ENCODE assay signal across 10 cellular contexts in the genomic region with DNA sequence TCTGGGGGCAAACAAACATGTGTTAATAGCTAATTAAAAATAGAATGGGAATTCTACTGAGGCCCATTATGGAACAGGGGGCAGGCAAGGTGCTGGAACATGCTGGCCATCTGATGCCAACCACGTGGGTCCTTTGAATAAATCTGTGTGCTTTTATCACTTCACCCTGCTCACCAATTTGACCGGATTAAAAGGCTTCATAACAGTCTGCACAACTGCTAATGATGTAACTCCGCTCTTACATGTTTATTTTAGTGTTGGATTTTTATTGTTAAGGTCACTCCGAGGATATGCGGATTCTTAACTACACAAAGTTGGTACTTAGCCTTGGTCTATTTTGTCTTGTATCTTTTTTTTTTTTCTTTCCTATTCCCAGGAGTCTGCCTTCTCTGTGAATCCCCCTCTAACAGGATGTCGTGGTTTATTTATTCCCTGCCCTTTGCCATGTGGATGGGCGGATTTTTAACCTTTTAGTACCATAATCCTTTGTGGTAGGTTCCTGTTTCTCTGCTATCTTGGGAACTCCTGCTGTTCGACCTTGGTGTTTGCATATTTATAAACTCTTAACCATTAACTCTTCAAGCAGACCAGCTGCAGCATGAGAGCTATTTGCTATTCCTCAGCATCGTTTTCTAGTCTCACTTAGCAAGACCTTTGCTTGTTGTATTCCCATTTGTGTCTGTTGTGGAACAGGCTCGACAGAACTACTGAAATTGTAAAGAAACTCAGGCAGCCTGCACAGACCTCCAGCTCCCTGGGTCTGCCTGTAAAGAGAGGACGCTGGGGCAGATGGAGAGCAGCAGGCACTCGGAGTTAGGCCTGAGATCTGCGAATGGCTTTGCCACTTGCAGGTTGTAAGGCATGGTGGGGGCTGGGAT. TPM values are rescaled to one million over a fixed set of nuclear protein-coding genes. Genes with fewer than 3 reads are reported as not detected.
DNase-seq lines count a peak whose midpoint lies in the region; ATAC-seq, FAIRE-seq and TF ChIP-seq lines count a peak whose summit lies in the region.
"Had no signal": no experiment of that assay in that cellular context is flagged by ENCODE, and none has a peak within 500 bp of the region (broad histone marks: within the 10 kb centered on the region; RNA-seq: fewer than 3 reads in every experiment).

No MANE protein-coding gene starts in this region.

- H3K9me2 ChIP-seq in PC-3 (replicated peaks; ENCODE audit: low read length): no peaks in the 10 kb centered on the region

- intact Hi-C loops in PC-3 (cut with micrococcal nuclease): no loop called here
- intact Hi-C loops in CD14-positive monocyte (cut with micrococcal nuclease): no loop called here

- H3K36me3 ChIP-seq in PC-3 (ENCODE audit: low read depth, low read length): no peaks in the 10 kb centered on the region

- no peak for ATAC-seq in PC-3

- H3K27me3 Mint-ChIP-seq in nephron (ENCODE audit: low read depth): peaks cover 10% of the 10 kb centered on the region
- peaks cover 1 to 9% (median 2%) of the 10 kb centered on the region in 3 donors for H3K27me3 Mint-ChIP-seq in CD14-positive monocyte (ENCODE audit: low read depth in 3 of 3)

- H3K9ac ChIP-seq in PC-3 (ENCODE audit: low read length): no peak overlapping the region

- FAIRE-seq in GM19239 (lab: Jason Lieb, UNC) (peak; percentile 33), HTR-8/SVneo (lab: Jason Lieb, UNC) (peak; percentile 4)

- no peaks in the 10 kb centered on the region for H3F3A ChIP-seq in PC-3 (ENCODE audit: low read length, unreplicated experiment)

- H3K27ac ChIP-seq in PC-3 (ENCODE audit: low read length): no peak overlapping the region

- H3K4me1 Mint-ChIP-seq in nephron (peaks cover 25% of the 10 kb centered on the region), CD14-positive monocyte (peaks cover 2% of the 10 kb centered on the region)

- no peaks in the 10 kb centered on the region for H3K9me3 ChIP-seq in PC-3 (ENCODE audit: low read length)

- no peak overlapping the region for H3K4me3 ChIP-seq in PC-3 (ENCODE audit: low read length)

- POLR2A ChIA-PET in PC-3 (lab: Charles Lee; ENCODE audit: unreplicated experiment): interaction anchor here (0.6 kb wide), 1 partner anchor 146 kb away, joined by 4 read pairs; no protein-coding TSS in a partner anchor

- H3K4me2 ChIP-seq in PC-3 (ENCODE audit: low read length): no peak overlapping the region

- H3K9me3 Mint-ChIP-seq in nephron (no peaks in the 10 kb centered on the region), CD14-positive monocyte (peaks cover 0 to 4% (median 0%) of the 10 kb centered on the region in 7 donors)

- no peaks in the 10 kb centered on the region for H3K27me3 ChIP-seq in PC-3 (ENCODE audit: low read length)

- H3K36me3 Mint-ChIP-seq in nephron (ENCODE audit: low read depth): peaks cover 49% of the 10 kb centered on the region
- H3K36me3 Mint-ChIP-seq in CD14-positive monocyte: no peaks in the 10 kb centered on the region

- no TSS peak for BruUV-seq in PC-3 (replicated peaks; lab: Mats Ljungman, UMichigan)

- DNase-seq in GM19239 (ENCODE audit: insufficient read length, low spot score) (no peak), HTR-8/SVneo (ENCODE audit: insufficient read length, low spot score) (no peak), cerebellar cortex (ENCODE audit: low spot score) (peak; percentile 68), PC-3 (no peak), NCI-H446 (lab: John Stamatoyannopoulos, UW) (no peak), CD14-positive monocyte (ENCODE audit: low spot score) (no peak), EL (no peak)
- DNase-seq: activated CD4-positive, alpha-beta T cell treated with anti-CD3 and anti-CD28 coated beads for 48 hours; NCI-H2081 treated with DMSO at 0.1 percent for 48 hours had no signal

- no peaks in the 10 kb centered on the region for H3K79me2 ChIP-seq in PC-3 (ENCODE audit: low read length)

- no peak overlapping the region for H2AFZ ChIP-seq in PC-3 (ENCODE audit: low read length)

- CTCF ChIA-PET in PC-3 (lab: Charles Lee): no interaction called here

- TF ChIP-seq CTCF in nephron (IDR thresholded peaks at IDR 0.05; ENCODE audit: unreplicated experiment in 3 of 3): no peak
- TF ChIP-seq CTCF in PC-3 (conservative IDR thresholded peaks at IDR 0.05; ENCODE audit: low read depth, low read length): no peak
- TF ChIP-seq CTCF in CD14-positive monocyte (IDR thresholded peaks at IDR 0.05): no peak

- peak overlapping the region; percentile 27 to 92 (median 66) for H3K27ac Mint-ChIP-seq in nephron
- H3K27ac Mint-ChIP-seq in CD14-positive monocyte: peak overlapping the region in 1 of 7 donors; percentile 46

- H3K4me1 ChIP-seq in PC-3 (ENCODE audit: insufficient read depth, low read length): peaks cover 20% of the 10 kb centered on the region

- H3K4me3 Mint-ChIP-seq in nephron: peak overlapping the region in 1 of 3 experiments; percentile 16
- H3K4me3 Mint-ChIP-seq in CD14-positive monocyte: no peak overlapping the region

- no peaks in the 10 kb centered on the region for H4K20me1 ChIP-seq in PC-3 (ENCODE audit: low read length)

RNA-seq across cellular contexts. Expression of a gene that starts 38.0 kb away (rescaled TPM):
- 18.9 and 20.2 TPM in 2 replicates for total RNA-seq in PC-3 (2014; rRNA removed)
- under 1 TPM; 0.50 to 0.96 TPM for polyA plus RNA-seq in CD14-positive monocyte
